ENCODE assay signal across 1 cellular context in the genomic region with DNA sequence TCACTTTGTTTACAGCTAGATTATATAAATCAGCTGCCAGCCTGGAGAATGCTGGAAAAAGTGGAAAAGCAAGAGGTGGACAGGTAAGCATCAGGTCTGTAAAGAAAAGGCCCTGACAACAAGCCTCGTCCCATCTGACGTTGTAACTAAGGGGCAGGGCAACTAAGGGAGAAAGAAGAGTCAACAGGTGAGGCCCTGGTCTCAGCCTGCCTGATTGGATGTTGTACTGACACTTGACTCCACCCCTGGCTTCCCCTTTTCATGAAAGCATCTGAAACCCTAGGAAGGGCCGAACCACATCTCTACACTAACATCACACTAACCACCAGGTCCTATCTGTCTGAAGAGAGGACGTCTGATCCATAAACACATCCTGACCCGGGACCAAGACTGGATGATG.
TF ChIP-seq lines count a peak whose summit lies in the region.

No MANE protein-coding gene starts in this region.

TF ChIP-seq in IMR-90, 13 proteins besides CTCF, POLR2A, EP300 and RAD21:
- no peak for TF ChIP-seq SMC3 (IDR thresholded peaks at IDR 0.05; ENCODE audit: low read depth, low read length)
- no peak for TF ChIP-seq CHD1 (IDR thresholded peaks at IDR 0.05; ENCODE audit: low read depth, low read length)
- no peak for TF ChIP-seq MXI1 (IDR thresholded peaks at IDR 0.05; ENCODE audit: borderline replicate concordance, low read depth, low read length)
- no peak for TF ChIP-seq MAZ (IDR thresholded peaks at IDR 0.05; ENCODE audit: borderline replicate concordance, low read depth, low read length)
- TF ChIP-seq BHLHE40 (IDR thresholded peaks at IDR 0.05; ENCODE audit: low read depth, low read length): no peak
- TF ChIP-seq, protein P1, sequence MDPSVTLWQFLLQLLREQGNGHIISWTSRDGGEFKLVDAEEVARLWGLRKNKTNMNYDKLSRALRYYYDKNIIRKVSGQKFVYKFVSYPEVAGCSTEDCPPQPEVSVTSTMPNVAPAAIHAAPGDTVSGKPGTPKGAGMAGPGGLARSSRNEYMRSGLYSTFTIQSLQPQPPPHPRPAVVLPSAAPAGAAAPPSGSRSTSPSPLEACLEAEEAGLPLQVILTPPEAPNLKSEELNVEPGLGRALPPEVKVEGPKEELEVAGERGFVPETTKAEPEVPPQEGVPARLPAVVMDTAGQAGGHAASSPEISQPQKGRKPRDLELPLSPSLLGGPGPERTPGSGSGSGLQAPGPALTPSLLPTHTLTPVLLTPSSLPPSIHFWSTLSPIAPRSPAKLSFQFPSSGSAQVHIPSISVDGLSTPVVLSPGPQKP (IDR thresholded peaks at IDR 0.05; ENCODE audit: borderline replicate concordance, low read depth, low read length): no peak
- no peak for TF ChIP-seq MAFK (IDR thresholded peaks at IDR 0.05; ENCODE audit: low read depth, low read length)
- TF ChIP-seq NFE2L2 (IDR thresholded peaks at IDR 0.05; ENCODE audit: low read depth, low read length): no peak
- TF ChIP-seq, protein P2, sequence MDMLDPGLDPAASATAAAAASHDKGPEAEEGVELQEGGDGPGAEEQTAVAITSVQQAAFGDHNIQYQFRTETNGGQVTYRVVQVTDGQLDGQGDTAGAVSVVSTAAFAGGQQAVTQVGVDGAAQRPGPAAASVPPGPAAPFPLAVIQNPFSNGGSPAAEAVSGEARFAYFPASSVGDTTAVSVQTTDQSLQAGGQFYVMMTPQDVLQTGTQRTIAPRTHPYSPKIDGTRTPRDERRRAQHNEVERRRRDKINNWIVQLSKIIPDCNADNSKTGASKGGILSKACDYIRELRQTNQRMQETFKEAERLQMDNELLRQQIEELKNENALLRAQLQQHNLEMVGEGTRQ (IDR thresholded peaks at IDR 0.05; ENCODE audit: low read depth, low read length): no peak
- no peak for TF ChIP-seq RCOR1 (IDR thresholded peaks at IDR 0.05; ENCODE audit: insufficient replicate concordance, low read length)
- TF ChIP-seq RFX5 (IDR thresholded peaks at IDR 0.05; ENCODE audit: low read depth, low read length): no peak
- no peak for TF ChIP-seq CEBPB (IDR thresholded peaks at IDR 0.05; ENCODE audit: low read depth, low read length)
- TF ChIP-seq FOS (IDR thresholded peaks at IDR 0.05; ENCODE audit: low read depth, low read length): no peak
